20 cellular contexts compared by ENCODE assay signal in the genomic region with DNA sequence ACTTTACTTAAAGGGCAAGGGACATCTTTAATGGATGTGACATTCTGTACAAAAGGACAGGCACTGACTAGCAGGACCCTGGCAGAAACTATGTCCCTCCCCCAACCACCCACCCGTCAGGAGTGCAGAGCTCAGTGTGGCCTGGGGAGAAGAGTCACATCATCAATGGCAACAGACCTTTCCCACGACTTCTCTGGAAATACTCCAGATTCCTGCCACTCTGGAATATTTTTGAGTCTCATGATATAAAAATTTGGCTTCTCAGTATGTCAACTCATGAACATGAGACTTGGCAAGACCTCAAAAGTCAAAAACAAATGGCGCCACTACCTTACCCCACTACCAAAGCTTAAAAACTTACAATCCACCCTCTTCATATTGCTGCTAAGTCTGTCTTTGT. TPM values are rescaled to one million over a fixed set of nuclear protein-coding genes. Genes with fewer than 3 reads are reported as not detected.
"Had no signal": no experiment of that assay in that cellular context is flagged by ENCODE, and none has a peak within 500 bp of the region (broad histone marks: within the 10 kb centered on the region; RNA-seq: fewer than 3 reads in every experiment).

No MANE protein-coding gene starts in this region.

- H3K4me3 Mint-ChIP-seq: endodermal cell; naive thymus-derived CD4-positive, alpha-beta T cell; type B pancreatic cell had no signal

- H3K27ac Mint-ChIP-seq: endodermal cell, type B pancreatic cell had no signal

- ATAC-seq: foreskin keratinocyte; left cardiac atrium; left ventricle myocardium superior; naive thymus-derived CD4-positive, alpha-beta T cell; stimulated activated naive CD8-positive, alpha-beta T cell treated with anti-CD3 and anti-CD28 coated beads, Interleukin-15, Interleukin-2, amounts not matched to agents 100 U/mL and 50 U/mL, for 24 hours had no signal

- DNase-seq: dermis blood vessel endothelial cell; effector CD4-positive, alpha-beta T cell; erythroblast; foreskin keratinocyte; kidney; left cardiac atrium; left ventricle myocardium superior; mesendoderm; naive thymus-derived CD4-positive, alpha-beta T cell; sigmoid colon; small intestine; stimulated activated CD4-positive, alpha-beta T cell treated with anti-CD3 and anti-CD28 coated beads, Interleukin-12 subunit alpha, Interleukin-12 subunit beta, amount 100 ng/mL, for 4 hours; stimulated activated naive CD8-positive, alpha-beta T cell treated with anti-CD3 and anti-CD28 coated beads, Interleukin-15, Interleukin-2, amounts not matched to agents 100 U/mL and 50 U/mL, for 24 hours; thyroid gland; uterus had no signal

- H3K4me3 ChIP-seq: hepatocyte, right atrium auricular region, sigmoid colon, suprapubic skin, thyroid gland, uterus had no signal

- H3K4me1 Mint-ChIP-seq: endodermal cell had no signal

- H3K27me3 Mint-ChIP-seq: naive thymus-derived CD4-positive, alpha-beta T cell; type B pancreatic cell had no signal

- H3K9me3 Mint-ChIP-seq: endodermal cell, type B pancreatic cell had no signal

RNA-seq across cellular contexts. Expression of a gene that starts 59.6 kb away (rescaled TPM):
- total RNA-seq: foreskin keratinocyte had no signal
